ENCODE assay signal across 7 cellular contexts in genomic region chr6:160520043-160520904, GRCh38.
DNase-seq lines count a peak whose midpoint lies in the region; ATAC-seq and TF ChIP-seq lines count a peak whose summit lies in the region.

No MANE protein-coding gene starts in this region.

- peak overlapping the region; percentile 81 for H3K27ac Mint-ChIP-seq in activated B cell treated with CpG ODN at 0.5 μM for 24 hours

- peaks cover 11% of the 10 kb centered on the region for H3K4me1 Mint-ChIP-seq in activated B cell treated with CpG ODN at 0.5 μM for 24 hours

- DNase-seq in NCI-H1105 treated with DMSO at 0.1 percent for 48 hours (lab: John Stamatoyannopoulos, UW) = peak; percentile 79
- peak; percentile 73 for DNase-seq in activated B cell treated with CpG ODN at 0.5 μM for 24 hours
- peak; percentile 43 to 76 for DNase-seq in cardiac fibroblast (ENCODE audit: low read depth in 2 of 2)
- DNase-seq in iris pigment epithelial cell (ENCODE audit: low read depth) = peak; percentile 29
- DNase-seq in stimulated activated CD4-positive, alpha-beta T cell treated with anti-CD3 and anti-CD28 coated beads, Interleukin-12 subunit alpha, Interleukin-12 subunit beta, amount 100 ng/mL, for 4 hours = peak; percentile 78

- POLR2A ChIA-PET in activated B cell treated with CpG ODN at 0.5 μM for 24 hours (lab: Charles Lee) = interaction anchor here (2.3 kb wide), 1 partner anchor 13 kb away, joined by 6 read pairs; no protein-coding TSS in a partner anchor

- intact Hi-C loops in activated B cell treated with CpG ODN at 0.5 μM for 24 hours (cut with micrococcal nuclease) = loop anchor here (1.0 kb wide), 3 partner anchors 14 to 854 kb away; no protein-coding TSS in a partner anchor

- H3K4me3 Mint-ChIP-seq in activated B cell treated with CpG ODN at 0.5 μM for 24 hours = peak overlapping the region; percentile 93

- no peaks in the 10 kb centered on the region for H3K9me3 Mint-ChIP-seq in activated B cell treated with CpG ODN at 0.5 μM for 24 hours

- H3K36me3 Mint-ChIP-seq in activated B cell treated with CpG ODN at 0.5 μM for 24 hours (ENCODE audit: low read depth) = peaks cover 2% of the 10 kb centered on the region

- TF ChIP-seq CTCF in activated B cell treated with CpG ODN at 0.5 μM for 24 hours (IDR thresholded peaks at IDR 0.05) (no peak), cardiac fibroblast (IDR thresholded peaks at IDR 0.05; ENCODE audit: low read depth, low read length) (no peak)

- CTCF ChIA-PET in activated B cell treated with CpG ODN at 0.5 μM for 24 hours (lab: Charles Lee) = interaction anchor here (0.7 to 4.3 kb wide), 10 partner anchors 10 to 853 kb away, joined by 3 to 46 read pairs (median 4); no protein-coding TSS in a partner anchor

- ATAC-seq in GM18499 (IDR thresholded peaks at IDR 0.05; ENCODE audit: insufficient read depth, unreplicated experiment) (peak; percentile 26), HG02610 (IDR thresholded peaks at IDR 0.05; ENCODE audit: unreplicated experiment) (peak; percentile 71), activated B cell treated with CpG ODN at 0.5 μM for 24 hours (ENCODE audit: low read depth) (peak; percentile 78)

- H3K27me3 Mint-ChIP-seq in activated B cell treated with CpG ODN at 0.5 μM for 24 hours = peaks cover 26% of the 10 kb centered on the region

- H3K4me3 ChIP-seq in cardiac fibroblast (replicated peaks in 1 of 2; ENCODE audit: low read depth in 2 of 2, low read length in 2 of 2) = peak overlapping the region; percentile 62 to 64

Comparison
In these comparisons a context has a peak if more than half of its experiments do, and no peak if none do; other contexts are left out.
1. Peak in every context shown above with its lines: DNase-seq, ATAC-seq and H3K4me3 ChIP-seq.
2. ATAC-seq: peak in every context shown above with its lines; median percentile 78 in activated B cell treated with CpG ODN at 0.5 μM for 24 hours; 71 in HG02610; 26 in GM18499.
3. DNase-seq: peak in every context shown above with its lines; median percentile 79 in NCI-H1105 treated with DMSO at 0.1 percent for 48 hours; 78 in stimulated activated CD4-positive, alpha-beta T cell treated with anti-CD3 and anti-CD28 coated beads, Interleukin-12 subunit alpha, Interleukin-12 subunit beta, amount 100 ng/mL, for 4 hours; 73 in activated B cell treated with CpG ODN at 0.5 μM for 24 hours; 60 in cardiac fibroblast; 29 in iris pigment epithelial cell.